Comparison of ENCODE assay signal across 2 cellular contexts in genomic region chr1:156689960-156690672, GRCh38.
A peak's percentile ranks its signal among the peaks of the same experiment; 100 is the strongest.
TF ChIP-seq lines count a peak whose summit lies in the region.

No MANE protein-coding gene starts in this region.

TF ChIP-seq in H1, 55 proteins besides CTCF, POLR2A, EP300 and RAD21:
- 0 out of 2 replicates have a peak, but pooled peaks have one; percentile 10 for TF ChIP-seq TAF1 (IDR thresholded peaks at IDR 0.05; ENCODE audit: low read depth, low read length)
- peak; percentile 20 for TF ChIP-seq SAP30 (IDR thresholded peaks at IDR 0.05; ENCODE audit: insufficient read depth, insufficient replicate concordance, low read length)
- peak in 1 of 2 experiments; percentile 99; a peak in 2 of 4 replicates for TF ChIP-seq HDAC2 (IDR thresholded peaks at IDR 0.05; ENCODE audit: borderline replicate concordance in 1 of 2, low read depth in 2 of 2, low read length in 2 of 2)
- peak; percentile 25; the same call in 1 of the 2 replicates for TF ChIP-seq TEAD4 (IDR thresholded peaks at IDR 0.05; ENCODE audit: low read depth, low read length)
- TF ChIP-seq, protein P1, sequence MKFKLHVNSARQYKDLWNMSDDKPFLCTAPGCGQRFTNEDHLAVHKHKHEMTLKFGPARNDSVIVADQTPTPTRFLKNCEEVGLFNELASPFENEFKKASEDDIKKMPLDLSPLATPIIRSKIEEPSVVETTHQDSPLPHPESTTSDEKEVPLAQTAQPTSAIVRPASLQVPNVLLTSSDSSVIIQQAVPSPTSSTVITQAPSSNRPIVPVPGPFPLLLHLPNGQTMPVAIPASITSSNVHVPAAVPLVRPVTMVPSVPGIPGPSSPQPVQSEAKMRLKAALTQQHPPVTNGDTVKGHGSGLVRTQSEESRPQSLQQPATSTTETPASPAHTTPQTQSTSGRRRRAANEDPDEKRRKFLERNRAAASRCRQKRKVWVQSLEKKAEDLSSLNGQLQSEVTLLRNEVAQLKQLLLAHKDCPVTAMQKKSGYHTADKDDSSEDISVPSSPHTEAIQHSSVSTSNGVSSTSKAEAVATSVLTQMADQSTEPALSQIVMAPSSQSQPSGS (IDR thresholded peaks at IDR 0.05; ENCODE audit: low read length): no peak
- TF ChIP-seq KDM1A (IDR thresholded peaks at IDR 0.05; ENCODE audit: borderline replicate concordance, low read length): peak; percentile 100
- no peak for TF ChIP-seq PHF8 (conservative IDR thresholded peaks at IDR 0.05; ENCODE audit: low read depth, low read length)

TF ChIP-seq in neural cell, 6 proteins besides CTCF, POLR2A, EP300 and RAD21:
- TF ChIP-seq MXI1 (conservative IDR thresholded peaks at IDR 0.05; ENCODE audit: poor library complexity, severe bottlenecking) (no peak), TAF1 (IDR thresholded peaks at IDR 0.05; ENCODE audit: low read depth) (no peak), POLR2AphosphoS5 (IDR thresholded peaks at IDR 0.05) (no peak), SMC3 (conservative IDR thresholded peaks at IDR 0.05; ENCODE audit: poor library complexity) (no peak), EZH2 (IDR thresholded peaks at IDR 0.05; ENCODE audit: borderline replicate concordance, insufficient read depth, low read length, poor library complexity, severe bottlenecking) (no peak)
- TF ChIP-seq, protein P2, sequence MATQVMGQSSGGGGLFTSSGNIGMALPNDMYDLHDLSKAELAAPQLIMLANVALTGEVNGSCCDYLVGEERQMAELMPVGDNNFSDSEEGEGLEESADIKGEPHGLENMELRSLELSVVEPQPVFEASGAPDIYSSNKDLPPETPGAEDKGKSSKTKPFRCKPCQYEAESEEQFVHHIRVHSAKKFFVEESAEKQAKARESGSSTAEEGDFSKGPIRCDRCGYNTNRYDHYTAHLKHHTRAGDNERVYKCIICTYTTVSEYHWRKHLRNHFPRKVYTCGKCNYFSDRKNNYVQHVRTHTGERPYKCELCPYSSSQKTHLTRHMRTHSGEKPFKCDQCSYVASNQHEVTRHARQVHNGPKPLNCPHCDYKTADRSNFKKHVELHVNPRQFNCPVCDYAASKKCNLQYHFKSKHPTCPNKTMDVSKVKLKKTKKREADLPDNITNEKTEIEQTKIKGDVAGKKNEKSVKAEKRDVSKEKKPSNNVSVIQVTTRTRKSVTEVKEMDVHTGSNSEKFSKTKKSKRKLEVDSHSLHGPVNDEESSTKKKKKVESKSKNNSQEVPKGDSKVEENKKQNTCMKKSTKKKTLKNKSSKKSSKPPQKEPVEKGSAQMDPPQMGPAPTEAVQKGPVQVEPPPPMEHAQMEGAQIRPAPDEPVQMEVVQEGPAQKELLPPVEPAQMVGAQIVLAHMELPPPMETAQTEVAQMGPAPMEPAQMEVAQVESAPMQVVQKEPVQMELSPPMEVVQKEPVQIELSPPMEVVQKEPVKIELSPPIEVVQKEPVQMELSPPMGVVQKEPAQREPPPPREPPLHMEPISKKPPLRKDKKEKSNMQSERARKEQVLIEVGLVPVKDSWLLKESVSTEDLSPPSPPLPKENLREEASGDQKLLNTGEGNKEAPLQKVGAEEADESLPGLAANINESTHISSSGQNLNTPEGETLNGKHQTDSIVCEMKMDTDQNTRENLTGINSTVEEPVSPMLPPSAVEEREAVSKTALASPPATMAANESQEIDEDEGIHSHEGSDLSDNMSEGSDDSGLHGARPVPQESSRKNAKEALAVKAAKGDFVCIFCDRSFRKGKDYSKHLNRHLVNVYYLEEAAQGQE (IDR thresholded peaks at IDR 0.05; ENCODE audit: borderline replicate concordance): no peak
TF ChIP-seq in neural cell: peak in this region for 0.
